Comparison of ENCODE assay signal across 16 cellular contexts in the genomic region with DNA sequence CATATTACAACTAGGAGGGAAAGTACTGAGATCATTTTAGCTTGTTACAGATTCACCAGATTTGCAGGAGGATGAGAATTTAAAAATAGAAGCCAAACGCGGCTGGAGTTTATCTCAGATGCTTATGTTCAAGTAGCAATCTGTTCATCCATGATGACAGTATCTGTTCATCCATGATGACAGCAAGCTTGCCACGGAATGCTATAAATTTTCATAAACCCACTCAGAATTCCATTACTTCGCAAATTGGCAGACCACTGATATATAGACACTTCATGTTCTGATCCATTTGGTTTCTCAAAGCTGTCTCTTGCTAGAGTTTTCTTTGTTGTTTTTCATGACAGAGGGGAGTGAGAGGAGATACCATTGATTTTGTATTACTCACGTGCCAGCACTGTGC.
"Had no signal": no experiment of that assay in that cellular context is flagged by ENCODE, and none has a peak within 500 bp of the region (broad histone marks: within the 10 kb centered on the region; RNA-seq: fewer than 3 reads in every experiment).

No MANE protein-coding gene starts in this region.

- H3K9me3 ChIP-seq: neutrophil, right atrium auricular region, tibial nerve, vagina had no signal

- H3K27ac ChIP-seq: brain microvascular endothelial cell, neutrophil had no signal

- DNase-seq: activated B cell treated with CpG ODN at 0.5 μM for 24 hours; activated CD4-positive, alpha-beta T cell treated with anti-CD3 and anti-CD28 coated beads, Interleukin-2, amount 10 ng/mL, durations not matched to agents 24 days and 14 days; activated CD8-positive, alpha-beta memory T cell treated with anti-CD3 and anti-CD28 coated beads, Interleukin-2, amount 50 U/mL, for 48 hours; activated gamma-delta T cell treated with Interleukin-2 at 50 U/mL for 16 hours; brain microvascular endothelial cell; islet precursor cell; stimulated activated CD4-positive, alpha-beta T cell treated with anti-CD3 and anti-CD28 coated beads, Interleukin-15, amount 100 ng/mL, for 24 hours; stimulated activated CD4-positive, alpha-beta T cell treated with anti-CD3 and anti-CD28 coated beads, Interleukin-4, amount 100 ng/mL, for 1 hour; stimulated activated naive CD4-positive, alpha-beta T cell had no signal

- FAIRE-seq: TTC549 had no signal

- ATAC-seq: left lobe of liver had no signal

- H3K4me3 ChIP-seq: right atrium auricular region, skin epidermis, tibial nerve, vagina had no signal

- H3K27me3 ChIP-seq: brain microvascular endothelial cell, neutrophil, right atrium auricular region, tibial nerve, vagina had no signal

- H3K36me3 ChIP-seq: brain microvascular endothelial cell, neutrophil, right atrium auricular region, vagina had no signal
